ENCODE assay signal across 14 cellular contexts in genomic region chr20:9460518-9460917, GRCh38. TPM values are rescaled to one million over a fixed set of nuclear protein-coding genes. Genes with fewer than 3 reads are reported as not detected.
DNase-seq lines count a peak whose midpoint lies in the region; ATAC-seq and TF ChIP-seq lines count a peak whose summit lies in the region.
"Had no signal": no experiment of that assay in that cellular context is flagged by ENCODE, and none has a peak within 500 bp of the region (broad histone marks: within the 10 kb centered on the region; RNA-seq: fewer than 3 reads in every experiment).

No MANE protein-coding gene starts in this region.

- CTCF ChIA-PET in MCF 10A (lab: Yijun Ruan, JAX) = interaction anchor here (0.6 to 3.4 kb wide), 9 partner anchors 11 to 967 kb away, joined by 3 to 29 read pairs (median 4); no protein-coding TSS in a partner anchor

- no peaks in the 10 kb centered on the region for H3K9me3 ChIP-seq in breast epithelium
- H3K9me3 ChIP-seq in adipocyte (ENCODE audit: control insufficient read depth, low read length) = no peaks in the 10 kb centered on the region

- TF ChIP-seq CTCF in MCF 10A (IDR thresholded peaks at IDR 0.05; ENCODE audit: unreplicated experiment) (no peak), breast epithelium (IDR thresholded peaks at IDR 0.05) (no peak), fibroblast of pulmonary artery (IDR thresholded peaks at IDR 0.05; ENCODE audit: low read length, missing control alignments) (no peak)

- H3K4me3 ChIP-seq in breast epithelium (no peak overlapping the region), adipocyte (ENCODE audit: low read length) (no peak overlapping the region), fibroblast of pulmonary artery (replicated peaks; ENCODE audit: low read depth, low read length) (no peak overlapping the region)
- H3K4me3 ChIP-seq: lung had no signal

- no peaks in the 10 kb centered on the region for H3K36me3 Mint-ChIP-seq in MCF 10A (ENCODE audit: insufficient read depth, unreplicated experiment)

- BruUV-seq in MCF 10A (replicated peaks; lab: Mats Ljungman, UMichigan) = no TSS peak

- H3K27ac ChIP-seq in breast epithelium = no peak overlapping the region

- H3K9ac ChIP-seq in adipocyte (ENCODE audit: low read length) = no peak overlapping the region

- ATAC-seq in HG03354 (IDR thresholded peaks at IDR 0.05; ENCODE audit: poor library complexity, severe bottlenecking, unreplicated experiment) = no peak
- no peak for ATAC-seq in left lobe of liver

- no peaks in the 10 kb centered on the region for H3K4me1 Mint-ChIP-seq in MCF 10A (ENCODE audit: insufficient read depth, unreplicated experiment)
- H3K4me1 Mint-ChIP-seq: endodermal cell had no signal

- H3K27ac Mint-ChIP-seq in MCF 10A (ENCODE audit: low read depth, unreplicated experiment) = no peak overlapping the region
- H3K27ac Mint-ChIP-seq: endodermal cell had no signal

- no peaks in the 10 kb centered on the region for H3K27me3 Mint-ChIP-seq in MCF 10A (ENCODE audit: insufficient read depth, unreplicated experiment)

- no peaks in the 10 kb centered on the region for H3K27me3 ChIP-seq in breast epithelium
- H3K27me3 ChIP-seq in adipocyte (replicated peaks; ENCODE audit: control insufficient read depth, insufficient read depth, low read length) = no peaks in the 10 kb centered on the region

- intact Hi-C loops in MCF 10A (cut with micrococcal nuclease) = no loop called here
- intact Hi-C loops in breast epithelium (cut with DNase I; ENCODE audit: low total_unique reads) = no loop called here

- TF ChIP-seq POLR2A in breast epithelium (IDR thresholded peaks at IDR 0.05) = no peak

- no peak overlapping the region for H3K4me3 Mint-ChIP-seq in MCF 10A (ENCODE audit: unreplicated experiment)
- H3K4me3 Mint-ChIP-seq: endodermal cell had no signal

- H3K9me3 Mint-ChIP-seq in MCF 10A (ENCODE audit: unreplicated experiment) = peaks cover 7% of the 10 kb centered on the region

- POLR2A ChIA-PET in MCF 10A (lab: Yijun Ruan, JAX) = no interaction called here

- no peaks in the 10 kb centered on the region for H3K36me3 ChIP-seq in breast epithelium
- no peaks in the 10 kb centered on the region for H3K36me3 ChIP-seq in adipocyte (ENCODE audit: control insufficient read depth, insufficient read depth, low read length, severe bottlenecking)

- no peaks in the 10 kb centered on the region for H3K4me1 ChIP-seq in breast epithelium
- peaks cover 20% of the 10 kb centered on the region for H3K4me1 ChIP-seq in adipocyte (ENCODE audit: control insufficient read depth, insufficient read depth, low read length)

- DNase-seq in MCF 10A (ENCODE audit: unreplicated experiment) = peak; percentile 72
- DNase-seq in breast epithelium (ENCODE audit: low spot score in 2 of 2) = no peak
- DNase-seq in adipocyte (ENCODE audit: low read depth) = peak; percentile 76
- DNase-seq in fibroblast of pulmonary artery (ENCODE audit: low read depth) = peak; percentile 48
- no peak for DNase-seq in hepatic stellate cell (ENCODE audit: low spot score)
- no peak for DNase-seq in activated T-cell treated with anti-CD3 and anti-CD28 coated beads, Interleukin-2, amount 50 U/mL, for 1 hour
- DNase-seq in left lobe of liver (ENCODE audit: low spot score) = no peak
- DNase-seq: amniotic stem cell; endodermal cell; NCI-H2171 treated with DMSO at 0.1 percent for 48 hours; stimulated activated CD4-positive, alpha-beta T cell treated with anti-CD3 and anti-CD28 coated beads, Interleukin-15, amount 100 ng/mL, for 24 hours; trophoblast cell had no signal

RNA-seq across cellular contexts. Expression of gene LAMP5, which starts 53.9 kb away (rescaled TPM):
- total RNA-seq in MCF 10A (2022) (not detected in 2 replicates), breast epithelium (under 1 TPM in 2 of 3 donors, not detected in 1; 0.33 to 0.88 TPM), left lobe of liver (not detected)

Comparison
In these comparisons a context has a peak if more than half of its experiments do, and no peak if none do; other contexts are left out.
1. DNase-seq: peak in MCF 10A (single experiment), adipocyte (single experiment) and fibroblast of pulmonary artery (single experiment); none in breast epithelium (0 of 2), hepatic stellate cell (single experiment), activated T-cell treated with anti-CD3 and anti-CD28 coated beads, Interleukin-2, amount 50 U/mL, for 1 hour (single experiment) and left lobe of liver (single experiment).